Comparison of ENCODE assay signal across 24 cellular contexts in genomic region chr2:219512524-219513216, GRCh38. TPM values are rescaled to one million over a fixed set of nuclear protein-coding genes. Genes with fewer than 3 reads are reported as not detected.
DNase-seq lines count a peak whose midpoint lies in the region; ATAC-seq and TF ChIP-seq lines count a peak whose summit lies in the region.
"Had no signal": no experiment of that assay in that cellular context is flagged by ENCODE, and none has a peak within 500 bp of the region (broad histone marks: within the 10 kb centered on the region; RNA-seq: fewer than 3 reads in every experiment).

No MANE protein-coding gene starts in this region.

- H3K14ac ChIP-seq in neuronal stem cell (ENCODE audit: low read length): peak overlapping the region; percentile 31

- no peak overlapping the region for H3K23ac ChIP-seq in neuronal stem cell (ENCODE audit: low read depth, low read length, poor library complexity)

- H3K9me3 ChIP-seq in ectodermal cell (ENCODE audit: control insufficient read depth, low read length) (no peaks in the 10 kb centered on the region), neuronal stem cell (replicated peaks in 1 of 2; ENCODE audit: control insufficient read depth in 2 of 2, insufficient read depth in 1 of 2, low read depth in 1 of 2, low read length in 2 of 2) (peaks cover 0 to 2% of the 10 kb centered on the region in 2 donors), uterus (no peaks in the 10 kb centered on the region)
- H3K9me3 ChIP-seq: ovary, Peyer's patch, SJSA1, thyroid gland had no signal

- ATAC-seq in GM21786 (IDR thresholded peaks at IDR 0.05; ENCODE audit: unreplicated experiment) (no peak), foreskin keratinocyte (no peak)
- ATAC-seq: left lobe of liver; right cardiac atrium; stimulated activated naive CD8-positive, alpha-beta T cell treated with anti-CD3 and anti-CD28 coated beads, Interleukin-15, amount 100 ng/mL, for 72 hours had no signal

- DNase-seq in COLO668 (lab: John Stamatoyannopoulos, UW; ENCODE audit: unreplicated experiment) (peak; percentile 22), NCI-H146 (lab: John Stamatoyannopoulos, UW) (peak; percentile 54), neuronal stem cell (ENCODE audit: low spot score) (no peak), uterus (no peak), NCI-H774 (lab: John Stamatoyannopoulos, UW) (no peak), foreskin keratinocyte (no peak)
- DNase-seq: activated gamma-delta T cell; CD4-positive, alpha-beta T cell; DMS 273 treated with DMSO at 0.1 percent for 48 hours; immature natural killer cell; mesendoderm; naive B cell; NCI-H1105; ovary; Peyer's patch; stimulated activated naive CD8-positive, alpha-beta T cell treated with anti-CD3 and anti-CD28 coated beads, Interleukin-15, amount 100 ng/mL, for 72 hours; thyroid gland had no signal

- peak overlapping the region; percentile 59 for H2AK5ac ChIP-seq in neuronal stem cell (ENCODE audit: low read depth, low read length)

- no peak overlapping the region for H4K8ac ChIP-seq in neuronal stem cell (ENCODE audit: low read depth, low read length)

- H3K27ac ChIP-seq in ectodermal cell (ENCODE audit: insufficient read depth, low read depth, low read length, poor library complexity, severe bottlenecking): peak overlapping the region; percentile 8
- no peak overlapping the region for H3K27ac ChIP-seq in neuronal stem cell (replicated peaks; ENCODE audit: low read length)
- H3K27ac ChIP-seq in uterus: no peak overlapping the region
- H3K27ac ChIP-seq in foreskin keratinocyte: no peak overlapping the region
- H3K27ac ChIP-seq: epithelial cell of prostate, ovary, Peyer's patch, SJSA1, thyroid gland had no signal

- peaks cover 27% of the 10 kb centered on the region for H3K27me3 ChIP-seq in ectodermal cell (ENCODE audit: control insufficient read depth, insufficient read depth, low read length, poor library complexity, severe bottlenecking)
- peaks cover 0 to 67% (median 37%) of the 10 kb centered on the region in 3 experiments for H3K27me3 ChIP-seq in neuronal stem cell (ENCODE audit: control insufficient read depth in 3 of 3, insufficient read depth in 3 of 3, low read depth in 1 of 3, low read length in 3 of 3)
- H3K27me3 ChIP-seq in uterus: no peaks in the 10 kb centered on the region
- peaks cover 81% of the 10 kb centered on the region for H3K27me3 ChIP-seq in foreskin keratinocyte
- H3K27me3 ChIP-seq: ovary had no signal

- H2AFZ ChIP-seq in neuronal stem cell (ENCODE audit: low read length): no peak overlapping the region

- no peak overlapping the region for H3K4me3 ChIP-seq in ectodermal cell (ENCODE audit: insufficient read depth, low read depth, low read length)
- H3K4me3 ChIP-seq in neuronal stem cell (ENCODE audit: low read length in 2 of 2): no peak overlapping the region
- no peak overlapping the region for H3K4me3 ChIP-seq in uterus
- H3K4me3 ChIP-seq: ovary, Peyer's patch, SJSA1, thyroid gland had no signal

- no peak for TF ChIP-seq POLR2A in uterus (IDR thresholded peaks at IDR 0.05)

- WGBS in ectodermal cell, 2 experiments: 26 to 31% methylated on average over 16 of the region's 16 CpGs
- WGBS in neuronal stem cell (ENCODE audit: extremely low coverage in 2 of 2, insufficient read length in 2 of 2, insufficient replicate concordance in 1 of 2), 2 donors: no CpG with 5 or more reads among the region's 16 CpGs

- H3K9ac ChIP-seq in neuronal stem cell (ENCODE audit: low read depth, low read length, poor library complexity): no peak overlapping the region

- peak overlapping the region; percentile 93 for H3K18ac ChIP-seq in neuronal stem cell (ENCODE audit: low read length)

- peak overlapping the region; percentile 59 for H4K91ac ChIP-seq in neuronal stem cell (ENCODE audit: low read depth, low read length, poor library complexity)

- H3K4me2 ChIP-seq in neuronal stem cell (ENCODE audit: insufficient read depth, low read length, poor library complexity, severe bottlenecking): no peak overlapping the region

- peak overlapping the region; percentile 73 for H2BK12ac ChIP-seq in neuronal stem cell (ENCODE audit: low read length)

- no peaks in the 10 kb centered on the region for H3K79me1 ChIP-seq in neuronal stem cell (ENCODE audit: low read depth, low read length)

- peak overlapping the region; percentile 21 for H2BK120ac ChIP-seq in neuronal stem cell (ENCODE audit: low read depth, low read length)

- no peaks in the 10 kb centered on the region for H3K36me3 ChIP-seq in ectodermal cell (ENCODE audit: control insufficient read depth, insufficient read depth, low read length)
- H3K36me3 ChIP-seq in neuronal stem cell (replicated peaks in 1 of 2; ENCODE audit: control insufficient read depth in 2 of 2, insufficient read depth in 2 of 2, low read length in 2 of 2): no peaks in the 10 kb centered on the region
- no peaks in the 10 kb centered on the region for H3K36me3 ChIP-seq in uterus
- H3K36me3 ChIP-seq: ovary, Peyer's patch, SJSA1, thyroid gland had no signal

- H2BK15ac ChIP-seq in neuronal stem cell (ENCODE audit: low read length): peak overlapping the region; percentile 97

- H2BK5ac ChIP-seq in neuronal stem cell (ENCODE audit: low read length): peak overlapping the region; percentile 62

- TF ChIP-seq CTCF in uterus (IDR thresholded peaks at IDR 0.05) (no peak), foreskin keratinocyte (conservative IDR thresholded peaks at IDR 0.05) (no peak)

- H3K4me1 ChIP-seq in ectodermal cell (ENCODE audit: control insufficient read depth, insufficient read depth, low read length) (peaks cover 55% of the 10 kb centered on the region), neuronal stem cell (ENCODE audit: control insufficient read depth in 2 of 2, insufficient read depth in 1 of 2, low read depth in 1 of 2, low read length in 2 of 2) (peaks cover 33 to 48% of the 10 kb centered on the region in 2 donors), uterus (peaks cover 0 to 13% of the 10 kb centered on the region in 2 donors), foreskin keratinocyte (no peaks in the 10 kb centered on the region)

- no peak overlapping the region for H3K4ac ChIP-seq in neuronal stem cell (ENCODE audit: low read length)

- intact Hi-C loops in uterus (cut with DNase I; ENCODE audit: low total_unique reads): no loop called here

RNA-seq across cellular contexts. Expression of gene ASIC4, which starts 1.6 kb away (rescaled TPM):
- polyA plus RNA-seq in ectodermal cell (2013, experiment 1 of 4): 0.80 TPM
- 1.1 TPM for polyA plus RNA-seq in ectodermal cell (2013, experiment 2 of 4)
- polyA plus RNA-seq in ectodermal cell (2013, experiment 3 of 4): 0.80 TPM
- polyA plus RNA-seq in ectodermal cell (2013, experiment 4 of 4): 1.1 TPM
- 0.14 TPM for polyA plus RNA-seq in neuronal stem cell (2013, experiment 1 of 2)
- polyA plus RNA-seq in neuronal stem cell (2013, experiment 2 of 2): 0.15 TPM
- under 1 TPM in 2 of 4 donors, not detected in 2; 0.21 to 0.30 TPM for total RNA-seq in uterus
- not detected in 2 replicates for total RNA-seq in foreskin keratinocyte
- not detected in 2 replicates for polyA plus RNA-seq in foreskin keratinocyte
- total RNA-seq: SJSA1; T-helper 1 cell treated with Interleukin-12 subunit alpha and Interleukin-12 subunit beta and Interleukin-4 antibody, amounts not matched to agents 30 ng/mL and 1 ng/mL, for 36 hours; thyroid gland had no signal
- polyA plus RNA-seq: immature natural killer cell had no signal

RNA-seq across cellular contexts. Expression of gene GMPPA, which starts 14.0 kb away (rescaled TPM):
- 25.1 TPM for polyA plus RNA-seq in ectodermal cell (2013, experiment 1 of 4)
- polyA plus RNA-seq in ectodermal cell (2013, experiment 2 of 4): 26.5 TPM
- polyA plus RNA-seq in ectodermal cell (2013, experiment 3 of 4): 20.1 TPM
- polyA plus RNA-seq in ectodermal cell (2013, experiment 4 of 4): 19.6 TPM
- 11.1 TPM for polyA plus RNA-seq in neuronal stem cell (2013, experiment 1 of 2)
- 10.9 TPM for polyA plus RNA-seq in neuronal stem cell (2013, experiment 2 of 2)
- 10 to 100 TPM; 14.1 to 39.5 (median 27.6) TPM for total RNA-seq in uterus
- 55.4 and 62.6 TPM in 2 replicates for total RNA-seq in foreskin keratinocyte
- 64.7 and 74.8 TPM in 2 replicates for polyA plus RNA-seq in foreskin keratinocyte

RNA-seq across cellular contexts. Expression of gene CHPF, which starts 30.9 kb away (rescaled TPM):
- 19.8 TPM for polyA plus RNA-seq in ectodermal cell (2013, experiment 1 of 4)
- 18.4 TPM for polyA plus RNA-seq in ectodermal cell (2013, experiment 2 of 4)
- polyA plus RNA-seq in ectodermal cell (2013, experiment 3 of 4): 15.7 TPM
- polyA plus RNA-seq in ectodermal cell (2013, experiment 4 of 4): 18.2 TPM
- 12.6 TPM for polyA plus RNA-seq in neuronal stem cell (2013, experiment 1 of 2)
- 12.8 TPM for polyA plus RNA-seq in neuronal stem cell (2013, experiment 2 of 2)
- total RNA-seq in uterus (100 to 1,000 TPM in 1 of 4 donors, 10 to 100 TPM in 3; 16.5 to 194 (median 42.5) TPM), foreskin keratinocyte (93.1 and 105 TPM in 2 replicates)
- polyA plus RNA-seq in foreskin keratinocyte: 117 and 130 TPM in 2 replicates

RNA-seq across cellular contexts. Expression of gene TMEM198, which starts 31.2 kb away (rescaled TPM):
- 1.6 TPM for polyA plus RNA-seq in ectodermal cell (2013, experiment 1 of 4)
- 2.7 TPM for polyA plus RNA-seq in ectodermal cell (2013, experiment 2 of 4)
- 2.7 TPM for polyA plus RNA-seq in ectodermal cell (2013, experiment 3 of 4)
- 2.8 TPM for polyA plus RNA-seq in ectodermal cell (2013, experiment 4 of 4)
- 2.7 TPM for polyA plus RNA-seq in neuronal stem cell (2013, experiment 1 of 2)
- 1.8 TPM for polyA plus RNA-seq in neuronal stem cell (2013, experiment 2 of 2)
- 1 to 10 TPM in 2 of 4 donors, under 1 TPM in 1, not detected in 1; 0.77 to 5.3 (median 5.1) TPM for total RNA-seq in uterus
- total RNA-seq in foreskin keratinocyte: 1.0 and 1.2 TPM in 2 replicates
- 1.2 and 1.3 TPM in 2 replicates for polyA plus RNA-seq in foreskin keratinocyte

RNA-seq across cellular contexts. Expression of gene OBSL1, which starts 58.7 kb away (rescaled TPM):
- polyA plus RNA-seq in ectodermal cell (2013, experiment 1 of 4): 77.4 TPM
- 82.3 TPM for polyA plus RNA-seq in ectodermal cell (2013, experiment 2 of 4)
- polyA plus RNA-seq in ectodermal cell (2013, experiment 3 of 4): 66.5 TPM
- 79.2 TPM for polyA plus RNA-seq in ectodermal cell (2013, experiment 4 of 4)
- polyA plus RNA-seq in neuronal stem cell (2013, experiment 1 of 2): 40.6 TPM
- polyA plus RNA-seq in neuronal stem cell (2013, experiment 2 of 2): 41.4 TPM
- total RNA-seq in uterus (100 to 1,000 TPM in 2 of 4 donors, 10 to 100 TPM in 2; 53.2 to 146 (median 113) TPM), foreskin keratinocyte (32.0 and 33.7 TPM in 2 replicates)
- polyA plus RNA-seq in foreskin keratinocyte: 32.4 and 36.3 TPM in 2 replicates

Comparison
In these comparisons a context has a peak if more than half of its experiments do, and no peak if none do; other contexts are left out.
1. DNase-seq: peak in COLO668 (single experiment) and NCI-H146 (single experiment); none in neuronal stem cell (single experiment), uterus (0 of 2), NCI-H774 (single experiment) and foreskin keratinocyte (0 of 2).